Comparison of ENCODE assay signal across 23 cellular contexts in genomic region chr16:87474566-87474996, GRCh38. TPM values are rescaled to one million over a fixed set of nuclear protein-coding genes. Genes with fewer than 3 reads are reported as not detected.
DNase-seq lines count a peak whose midpoint lies in the region; ATAC-seq, FAIRE-seq and TF ChIP-seq lines count a peak whose summit lies in the region.
"Had no signal": no experiment of that assay in that cellular context is flagged by ENCODE, and none has a peak within 500 bp of the region (broad histone marks: within the 10 kb centered on the region; RNA-seq: fewer than 3 reads in every experiment).

No MANE protein-coding gene starts in this region.

- H3K4me1 ChIP-seq in K562 (replicated peaks in 1 of 2; ENCODE audit: control insufficient read depth in 2 of 2, insufficient read depth in 2 of 2, low read length in 2 of 2) (peaks cover 8 to 14% of the 10 kb centered on the region in 2 experiments; a peak in 4 of 5 replicates), right lobe of liver (peaks cover 0 to 47% (median 14%) of the 10 kb centered on the region in 4 donors)

- POLR2A ChIA-PET in K562 (lab: Yijun Ruan, JAX), result interaction anchor here (0.7 to 2.7 kb wide), 3 partner anchors 8 to 15 kb away, joined by 3 to 7 read pairs (median 3); no protein-coding TSS in a partner anchor

- no peaks in the 10 kb centered on the region for H3K27me3 ChIP-seq in K562 (ENCODE audit: control insufficient read depth in 2 of 2, insufficient read depth in 2 of 2, low read length in 2 of 2)
- no peaks in the 10 kb centered on the region for H3K27me3 ChIP-seq in right lobe of liver
- no peaks in the 10 kb centered on the region for H3K27me3 ChIP-seq in H7 (ENCODE audit: control insufficient read depth, insufficient read depth, low read length)
- no peaks in the 10 kb centered on the region for H3K27me3 ChIP-seq in WERI-Rb-1 (ENCODE audit: insufficient read depth, low read depth, severe bottlenecking)

- H3K27ac ChIP-seq in K562 (ENCODE audit: extremely low read depth, low read depth, low read length) (no peak overlapping the region), right lobe of liver (peak overlapping the region in 1 of 3 donors; percentile 10), WERI-Rb-1 (no peak overlapping the region)
- H3K27ac ChIP-seq: SK-N-MC had no signal

- CTCF ChIA-PET in K562 (lab: Yijun Ruan, JAX; ENCODE audit: low intra/inter-chr PET ratio), result no interaction called here

- no peak for TF ChIP-seq CTCF in K562 (IDR thresholded peaks at IDR 0.05 in 2 of 3, conservative IDR thresholded peaks at IDR 0.05 in 1 of 3; ENCODE audit: insufficient read depth in 2 of 3, low read depth in 1 of 3, low read length in 3 of 3)
- no peak for TF ChIP-seq CTCF in right lobe of liver (IDR thresholded peaks at IDR 0.05)
- TF ChIP-seq CTCF in progenitor cell of endocrine pancreas (IDR thresholded peaks at IDR 0.05; ENCODE audit: unreplicated experiment), result no peak
- no peak for TF ChIP-seq CTCF in WERI-Rb-1 (IDR thresholded peaks at IDR 0.05; ENCODE audit: low read depth, low read length)

- H3K9ac ChIP-seq in K562 (ENCODE audit: insufficient read depth in 1 of 2, low read depth in 2 of 2, low read length in 2 of 2), result peak overlapping the region in 1 of 2 experiments; percentile 77; a peak in 2 of 4 replicates

- H3K4me3 Mint-ChIP-seq in progenitor cell of endocrine pancreas (ENCODE audit: low read depth), result no peak overlapping the region
- H3K4me3 Mint-ChIP-seq: CD8-positive, alpha-beta T cell; H9 had no signal

- intact Hi-C loops in K562 (cut with micrococcal nuclease) (no loop called here), right lobe of liver (cut with DNase I) (no loop called here)

- no peaks in the 10 kb centered on the region for H3K36me3 ChIP-seq in K562 (ENCODE audit: control insufficient read depth, insufficient read depth, low read length)
- no peaks in the 10 kb centered on the region for H3K36me3 ChIP-seq in right lobe of liver
- H3K36me3 ChIP-seq in H7 (replicated peaks; ENCODE audit: control insufficient read depth, insufficient read depth, low read length), result no peaks in the 10 kb centered on the region; the same call in 1 of the 2 replicates
- no peaks in the 10 kb centered on the region for H3K36me3 ChIP-seq in WERI-Rb-1

- no TSS peak for BruUV-seq in K562 (replicated peaks; lab: Mats Ljungman, UMichigan)

- no peaks in the 10 kb centered on the region for H3K9me1 ChIP-seq in K562 (ENCODE audit: control insufficient read depth, insufficient read depth, low read length)

- peaks cover 28% of the 10 kb centered on the region for H3K4me1 Mint-ChIP-seq in progenitor cell of endocrine pancreas (ENCODE audit: low read depth)

- in situ Hi-C loops in K562 (cut with MboI), result no loop called here

- H3K79me2 ChIP-seq in K562 (ENCODE audit: control insufficient read depth, insufficient read depth, low read length), result peaks cover 17% of the 10 kb centered on the region; the same call in 2 of the 3 replicates

- no peak for TF ChIP-seq RAD21 in K562 (CRISPR knock-in tag; conservative IDR thresholded peaks at IDR 0.05 in 1 of 2, IDR thresholded peaks at IDR 0.05 in 1 of 2)

- peak overlapping the region; percentile 60 for H3K27ac Mint-ChIP-seq in progenitor cell of endocrine pancreas
- H3K27ac Mint-ChIP-seq: CD8-positive, alpha-beta T cell had no signal

- H3K9me3 Mint-ChIP-seq in progenitor cell of endocrine pancreas (ENCODE audit: low read depth), result no peaks in the 10 kb centered on the region
- H3K9me3 Mint-ChIP-seq: CD8-positive, alpha-beta T cell; H9 had no signal

- no peaks in the 10 kb centered on the region for H3K9me3 ChIP-seq in K562 (replicated peaks; ENCODE audit: control insufficient read depth, insufficient read depth, low read depth, low read length)
- no peaks in the 10 kb centered on the region for H3K9me3 ChIP-seq in right lobe of liver
- H3K9me3 ChIP-seq in WERI-Rb-1 (ENCODE audit: severe bottlenecking), result no peaks in the 10 kb centered on the region

- ATAC-seq in K562 (0 out of 3 replicates have a peak, but pooled peaks have one; percentile 31), right lobe of liver (peak; percentile 47 to 75 (median 50)), HG03097 (IDR thresholded peaks at IDR 0.05; ENCODE audit: low FRiP score, unreplicated experiment) (no peak), HG03342 (IDR thresholded peaks at IDR 0.05; ENCODE audit: unreplicated experiment) (no peak)
- ATAC-seq: CD8-positive, alpha-beta T cell; Right ventricle myocardium inferior had no signal

- TF ChIP-seq POLR2A in K562 (conservative IDR thresholded peaks at IDR 0.05), result no peak
- no peak for TF ChIP-seq POLR2A in right lobe of liver (IDR thresholded peaks at IDR 0.05)

- H3K4me2 ChIP-seq in K562 (ENCODE audit: insufficient read depth, low read length), result no peak overlapping the region

- no peak for TF ChIP-seq EP300 in K562 (IDR thresholded peaks at IDR 0.05; ENCODE audit: low read length)

- 71% methylated on average over 6 of the region's 7 CpGs for WGBS in K562 (ENCODE audit: insufficient coverage, low coverage, missing lambda C conversion rate)
- 45% methylated on average over 3 of the region's 7 CpGs for WGBS in right lobe of liver (ENCODE audit: insufficient coverage, low coverage, low lambda C conversion rate, missing lambda C conversion rate)

- peaks cover 5% of the 10 kb centered on the region; the same call in 1 of the 2 replicates for H4K20me1 ChIP-seq in K562 (replicated peaks; ENCODE audit: control insufficient read depth, insufficient read depth, low read length)

- no peak overlapping the region for H3K4me3 ChIP-seq in K562
- H3K4me3 ChIP-seq in right lobe of liver, result no peak overlapping the region
- no peak overlapping the region for H3K4me3 ChIP-seq in H7 (ENCODE audit: insufficient read depth, low read depth, low read length)
- no peak overlapping the region for H3K4me3 ChIP-seq in WERI-Rb-1 (ENCODE audit: low read depth, low read length)
- H3K4me3 ChIP-seq: SK-N-MC had no signal

- peaks cover 2% of the 10 kb centered on the region for H3K36me3 Mint-ChIP-seq in progenitor cell of endocrine pancreas (ENCODE audit: insufficient read depth)

- DNase-seq in HuH-7.5 (ENCODE audit: low spot score) (peak; percentile 55), K562 (ENCODE audit: extremely low read depth in 1 of 4, low spot score in 3 of 4) (no peak), right lobe of liver (peak in 1 of 3 donors; percentile 68), progenitor cell of endocrine pancreas (ENCODE audit: low spot score, unreplicated experiment) (no peak), H7 (no peak), WERI-Rb-1 (no peak)
- DNase-seq: Calu3; CD8-positive, alpha-beta T cell; H9; MM.1S; NCI-H1105; NCI-H1694; NCI-H2081 treated with DMSO at 0.1 percent for 48 hours; NCI-H748 treated with DMSO at 0.1 percent for 48 hours; NK-92 treated with Interleukin-12 subunit alpha and Interleukin-12 subunit beta, amount 100 ng/mL, for 24 hours had no signal

- no peaks in the 10 kb centered on the region for H3K27me3 Mint-ChIP-seq in progenitor cell of endocrine pancreas

- FAIRE-seq in K562 (lab: Jason Lieb, UNC), result no peak
- FAIRE-seq: A204.1, GM12892, HTR-8/SVneo, RCC 7860 had no signal

- no peak overlapping the region for H2AFZ ChIP-seq in K562 (ENCODE audit: low read depth, low read length)

TF ChIP-seq in K562, 482 proteins besides CTCF, POLR2A, EP300 and RAD21 (continues in another document):
- TF ChIP-seq ZBTB17 (CRISPR knock-in tag; IDR thresholded peaks at IDR 0.05), result no peak
- TF ChIP-seq SRSF9 (IDR thresholded peaks at IDR 0.05; ENCODE audit: borderline replicate concordance, low read depth, low read length), result no peak
- no peak for TF ChIP-seq IRF2 (CRISPR knock-in tag; IDR thresholded peaks at IDR 0.05)
- TF ChIP-seq ZBTB49 (CRISPR knock-in tag; IDR thresholded peaks at IDR 0.05; ENCODE audit: borderline replicate concordance), result no peak
- TF ChIP-seq SP1 (CRISPR knock-in tag; IDR thresholded peaks at IDR 0.05), result no peak
- no peak for TF ChIP-seq ZC3H8 (IDR thresholded peaks at IDR 0.05)

RNA-seq across cellular contexts. Expression of gene ZCCHC14, which starts 18.2 kb away (rescaled TPM):
- total RNA-seq in K562 (2011; cell fraction: chromatin; rRNA removed; ENCODE audit: low replicate concordance), result 12.3 and 12.8 TPM in 2 replicates
- 8.2 and 10.7 TPM in 2 replicates for total RNA-seq in K562 (2011; cell fraction: nucleolus; rRNA removed)
- total RNA-seq in K562 (2011; cell fraction: nucleoplasm; rRNA removed), result 7.7 and 8.7 TPM in 2 replicates
- 3.0 and 3.6 TPM in 2 replicates for total RNA-seq in K562 (2014; rRNA removed)
- 2.1 and 2.3 TPM in 2 replicates for total RNA-seq in K562 (2014; rRNA removed; fragmentation: Illumina TruSeq; extraction: Trizol)
- total RNA-seq in K562 (2015; rRNA removed; fragmentation: Illumina TruSeq; extraction: Trizol), result 2.9 and 3.3 TPM in 2 replicates
- total RNA-seq in K562 (2021), result 12.4 and 12.8 TPM in 2 replicates
- polyA plus RNA-seq in K562 (2011; rRNA removed), result 1.8 and 2.4 TPM in 2 replicates
- polyA plus RNA-seq in K562 (2011; cell fraction: cytosol; rRNA removed), result 1.9 and 2.9 TPM in 2 replicates
- polyA plus RNA-seq in K562 (2011; cell fraction: nucleus; rRNA removed), result 8.2 and 15.7 TPM in 2 replicates
- polyA plus RNA-seq in K562 (2012), result 7.3 and 8.2 TPM in 2 replicates
- polyA plus RNA-seq in K562 (2014; fragmentation: Illumina TruSeq; extraction: Trizol), result 5.9 and 6.0 TPM in 2 replicates
- 1 to 10 TPM; 1.5 TPM for polyA plus RNA-seq in K562 (2014; fragmentation: Nextera tagmentation; extraction: Ambion mirVana)
- 5.1 and 5.5 TPM in 2 replicates for polyA plus RNA-seq in K562 (2014; rRNA removed)
- 2.8 and 3.0 TPM in 2 replicates for polyA minus RNA-seq in K562 (2011; rRNA and poly(A)+ RNA removed)
- polyA minus RNA-seq in K562 (2011; cell fraction: cytosol; rRNA and poly(A)+ RNA removed), result 5.0 and 7.8 TPM in 2 replicates
- 6.2 and 6.7 TPM in 2 replicates for polyA minus RNA-seq in K562 (2011; cell fraction: nucleus; rRNA and poly(A)+ RNA removed)
- 10 to 100 TPM; 12.6 to 26.5 (median 17.7) TPM for total RNA-seq in right lobe of liver
- 40.5 and 42.4 TPM in 2 replicates for total RNA-seq in progenitor cell of endocrine pancreas
- 12.2 and 13.3 TPM in 2 replicates for total RNA-seq in H7 (2014; rRNA removed; shearing (Covaris generic))

Comparison
In these comparisons a context has a peak if more than half of its experiments do, and no peak if none do; other contexts are left out.
1. ATAC-seq: peak in K562 (single experiment) and right lobe of liver (4 of 4); none in HG03097 (single experiment) and HG03342 (single experiment).